Comparison of ENCODE assay signal across 32 cellular contexts in genomic region chr2:160281213-160281612, GRCh38.
A peak's percentile ranks its signal among the peaks of the same experiment; 100 is the strongest.
DNase-seq lines count a peak whose midpoint lies in the region; ATAC-seq and TF ChIP-seq lines count a peak whose summit lies in the region.
"Had no signal": no experiment of that assay in that cellular context is flagged by ENCODE, and none has a peak within 500 bp of the region (broad histone marks: within the 10 kb centered on the region; RNA-seq: fewer than 3 reads in every experiment).

No MANE protein-coding gene starts in this region.

- H3K27ac Mint-ChIP-seq in activated T-cell treated with anti-CD3 and anti-CD28 coated beads, Interleukin-2, amount 50 U/mL, for 24 hours = peak overlapping the region; percentile 19
- H3K27ac Mint-ChIP-seq: CD14-positive monocyte; dendritic cell treated with granulocyte-macrophage colony-stimulating factor and Interleukin-4, amounts not matched to agents 40 ng/mL and 50 ng/mL, for 4 days; endodermal cell had no signal

- H3K27me3 Mint-ChIP-seq in activated T-cell treated with anti-CD3 and anti-CD28 coated beads, Interleukin-2, amount 50 U/mL, for 24 hours = no peaks in the 10 kb centered on the region
- no peaks in the 10 kb centered on the region for H3K27me3 Mint-ChIP-seq in activated T-cell treated with anti-CD3 and anti-CD28 coated beads, Interleukin-2, amount 50 U/mL, for 4 hours (ENCODE audit: low read depth)
- H3K27me3 Mint-ChIP-seq: dendritic cell treated with granulocyte-macrophage colony-stimulating factor and Interleukin-4, amounts not matched to agents 40 ng/mL and 50 ng/mL, for 4 days had no signal

- no peak overlapping the region for H3K4me3 Mint-ChIP-seq in activated T-cell treated with anti-CD3 and anti-CD28 coated beads, Interleukin-2, amount 50 U/mL, for 24 hours
- no peak overlapping the region for H3K4me3 Mint-ChIP-seq in activated T-cell treated with anti-CD3 and anti-CD28 coated beads, Interleukin-2, amount 50 U/mL, for 4 hours
- H3K4me3 Mint-ChIP-seq: CD14-positive monocyte; dendritic cell treated with granulocyte-macrophage colony-stimulating factor and Interleukin-4, amounts not matched to agents 40 ng/mL and 50 ng/mL, for 4 days; endodermal cell had no signal

- H3K4me3 ChIP-seq in gastroesophageal sphincter = no peak overlapping the region
- H3K4me3 ChIP-seq: adrenal gland, heart left ventricle, skin epidermis, upper lobe of right lung had no signal

- peaks cover 0 to 87% of the 10 kb centered on the region in 2 donors for H3K36me3 ChIP-seq in gastroesophageal sphincter
- H3K36me3 ChIP-seq: WERI-Rb-1 had no signal

- H3K9me3 Mint-ChIP-seq in activated T-cell treated with anti-CD3 and anti-CD28 coated beads, Interleukin-2, amount 50 U/mL, for 24 hours = no peaks in the 10 kb centered on the region
- no peaks in the 10 kb centered on the region for H3K9me3 Mint-ChIP-seq in activated T-cell treated with anti-CD3 and anti-CD28 coated beads, Interleukin-2, amount 50 U/mL, for 4 hours
- H3K9me3 Mint-ChIP-seq: CD14-positive monocyte; dendritic cell treated with granulocyte-macrophage colony-stimulating factor and Interleukin-4, amounts not matched to agents 40 ng/mL and 50 ng/mL, for 4 days; endodermal cell had no signal

- no peak for TF ChIP-seq EP300 in gastroesophageal sphincter (IDR thresholded peaks at IDR 0.05)

- H3K4me1 ChIP-seq in foreskin keratinocyte (peaks cover 41% of the 10 kb centered on the region), gastroesophageal sphincter (peaks cover 3 to 22% (median 5%) of the 10 kb centered on the region in 3 donors)

- peaks cover 38% of the 10 kb centered on the region for H3K4me1 Mint-ChIP-seq in activated T-cell treated with anti-CD3 and anti-CD28 coated beads, Interleukin-2, amount 50 U/mL, for 24 hours (ENCODE audit: low read depth)
- H3K4me1 Mint-ChIP-seq in activated T-cell treated with anti-CD3 and anti-CD28 coated beads, Interleukin-2, amount 50 U/mL, for 4 hours (ENCODE audit: low read depth) = peaks cover 31% of the 10 kb centered on the region

- WGBS in gastroesophageal sphincter (ENCODE audit: low coverage in 1 of 2), 2 donors = 81 to 100% methylated on average over 1 of the region's 1 CpG

- H3K9me3 ChIP-seq in gastroesophageal sphincter = no peaks in the 10 kb centered on the region
- H3K9me3 ChIP-seq: adrenal gland, heart left ventricle, upper lobe of right lung had no signal

- H3K27me3 ChIP-seq in foreskin keratinocyte = no peaks in the 10 kb centered on the region
- no peaks in the 10 kb centered on the region for H3K27me3 ChIP-seq in gastroesophageal sphincter
- H3K27me3 ChIP-seq: adrenal gland, heart left ventricle, upper lobe of right lung had no signal

- no peak for DNase-seq in activated T-cell treated with anti-CD3 and anti-CD28 coated beads, Interleukin-2, amount 50 U/mL, for 24 hours
- no peak for DNase-seq in activated T-cell treated with anti-CD3 and anti-CD28 coated beads, Interleukin-2, amount 50 U/mL, for 4 hours
- peak; percentile 56 for DNase-seq in HT-29 (ENCODE audit: low spot score)
- DNase-seq in foreskin keratinocyte = no peak
- peak; percentile 59 for DNase-seq in renal cortical epithelial cell (ENCODE audit: low read depth)
- DNase-seq in left colon = no peak
- DNase-seq in Kasumi-1 (lab: John Stamatoyannopoulos, UW) = no peak
- DNase-seq: 8988T; activated CD4-positive, alpha-beta T cell treated with anti-CD3 and anti-CD28 coated beads for 4 hours; activated CD8-positive, alpha-beta memory T cell treated with anti-CD3 and anti-CD28 coated beads for 24 hours; activated gamma-delta T cell; activated T-cell treated with anti-CD3 and anti-CD28 coated beads for 4 hours; adrenal gland; endodermal cell; heart left ventricle; left ventricle myocardium superior; NCI-H1417 treated with DMSO at 0.1 percent for 48 hours; NCI-H2081 treated with DMSO at 0.1 percent for 48 hours; NCI-H226; NCI-H69; retina; SHP77 treated with DMSO at 0.1 percent for 48 hours; stimulated activated naive CD8-positive, alpha-beta T cell treated with anti-CD3 and anti-CD28 coated beads, Interleukin-15, Interleukin-2, amounts not matched to agents 100 U/mL and 50 U/mL, for 24 hours; T1000; upper lobe of right lung; WERI-Rb-1 had no signal

- peaks cover 86% of the 10 kb centered on the region for H3K36me3 Mint-ChIP-seq in activated T-cell treated with anti-CD3 and anti-CD28 coated beads, Interleukin-2, amount 50 U/mL, for 24 hours (ENCODE audit: low read depth)
- H3K36me3 Mint-ChIP-seq in activated T-cell treated with anti-CD3 and anti-CD28 coated beads, Interleukin-2, amount 50 U/mL, for 4 hours (ENCODE audit: insufficient read depth) = peaks cover 42% of the 10 kb centered on the region

- H3K27ac ChIP-seq in foreskin keratinocyte (peak overlapping the region; percentile 22), gastroesophageal sphincter (no peak overlapping the region)
- H3K27ac ChIP-seq: adrenal gland, upper lobe of right lung, WERI-Rb-1 had no signal

- no peak for TF ChIP-seq CTCF in foreskin keratinocyte (conservative IDR thresholded peaks at IDR 0.05)
- TF ChIP-seq CTCF in gastroesophageal sphincter (IDR thresholded peaks at IDR 0.05) = no peak

- ATAC-seq in activated T-cell treated with anti-CD3 and anti-CD28 coated beads, Interleukin-2, amount 50 U/mL, for 4 hours = no peak
- ATAC-seq in foreskin keratinocyte (no peak), left colon (no peak), gastroesophageal sphincter (no peak)
- ATAC-seq: esophagus mucosa; heart left ventricle; left ventricle myocardium superior; Panc1; stimulated activated naive CD8-positive, alpha-beta T cell treated with anti-CD3 and anti-CD28 coated beads, Interleukin-15, Interleukin-2, amounts not matched to agents 100 U/mL and 50 U/mL, for 24 hours; upper lobe of right lung had no signal

- intact Hi-C loops in left colon (cut with DNase I, micrococcal nuclease) = no loop called here

- no peak for TF ChIP-seq POLR2A in gastroesophageal sphincter (IDR thresholded peaks at IDR 0.05)

Comparison
In these comparisons a context has a peak if more than half of its experiments do, and no peak if none do; other contexts are left out.
1. DNase-seq: peak in HT-29 (single experiment) and renal cortical epithelial cell (single experiment); none in activated T-cell treated with anti-CD3 and anti-CD28 coated beads, Interleukin-2, amount 50 U/mL, for 24 hours (single experiment), activated T-cell treated with anti-CD3 and anti-CD28 coated beads, Interleukin-2, amount 50 U/mL, for 4 hours (single experiment), foreskin keratinocyte (0 of 2), left colon (0 of 2) and Kasumi-1 (0 of 2).